12 cellular contexts compared by ENCODE assay signal in genomic region chr12:124420972-124421674, GRCh38.
DNase-seq lines count a peak whose midpoint lies in the region; ATAC-seq and TF ChIP-seq lines count a peak whose summit lies in the region.
"Had no signal": no experiment of that assay in that cellular context is flagged by ENCODE, and none has a peak within 500 bp of the region (broad histone marks: within the 10 kb centered on the region; RNA-seq: fewer than 3 reads in every experiment).

No MANE protein-coding gene starts in this region.

- H3K9me3 ChIP-seq in H9 (ENCODE audit: control insufficient read depth, low read depth, low read length) (no peaks in the 10 kb centered on the region), skeletal muscle satellite cell (replicated peaks; ENCODE audit: low read length) (no peaks in the 10 kb centered on the region)
- H3K9me3 ChIP-seq in CD8-positive, alpha-beta T cell (ENCODE audit: low read length) = no peaks in the 10 kb centered on the region
- H3K9me3 ChIP-seq: HAP-1, spleen had no signal

- H3K56ac ChIP-seq in H9 (ENCODE audit: insufficient read length, low read depth, low read length) = no peak overlapping the region

- no peak overlapping the region for H2AK5ac ChIP-seq in H9 (ENCODE audit: insufficient read length, low read length)

- no peak overlapping the region for H3K9ac ChIP-seq in H9 (ENCODE audit: extremely low read depth, insufficient read length, low read length)
- H3K9ac ChIP-seq in skeletal muscle satellite cell (ENCODE audit: low read depth, low read length) = peak overlapping the region; percentile 39

- H3K4me1 ChIP-seq in H9 (ENCODE audit: insufficient read depth, low read length) = no peaks in the 10 kb centered on the region; the same call in 1 of the 2 replicates
- peaks cover 35% of the 10 kb centered on the region for H3K4me1 ChIP-seq in skeletal muscle satellite cell (ENCODE audit: control insufficient read depth, insufficient read depth, low read length)
- H3K4me1 ChIP-seq in CD8-positive, alpha-beta T cell (ENCODE audit: insufficient read depth, low read length) = no peaks in the 10 kb centered on the region
- H3K4me1 ChIP-seq: HAP-1 had no signal

- H3K4me3 Mint-ChIP-seq in H9 = no peak overlapping the region
- H3K4me3 Mint-ChIP-seq in CD8-positive, alpha-beta T cell = no peak overlapping the region

- no peaks in the 10 kb centered on the region for H4K20me1 ChIP-seq in H9 (ENCODE audit: control insufficient read depth, insufficient read depth, insufficient read length)

- H3K9me3 Mint-ChIP-seq in H9 = no peaks in the 10 kb centered on the region
- no peaks in the 10 kb centered on the region for H3K9me3 Mint-ChIP-seq in CD8-positive, alpha-beta T cell

- H3K23me2 ChIP-seq in H9 (ENCODE audit: insufficient read length, low read depth, low read length, poor library complexity, severe bottlenecking) = no peaks in the 10 kb centered on the region

- no peak for TF ChIP-seq CTCF in H9 (conservative IDR thresholded peaks at IDR 0.05)
- no peak for TF ChIP-seq CTCF in CD8-positive, alpha-beta T cell (IDR thresholded peaks at IDR 0.05)

- H3K27me3 Mint-ChIP-seq in H9 (ENCODE audit: low read depth) = no peaks in the 10 kb centered on the region
- no peaks in the 10 kb centered on the region for H3K27me3 Mint-ChIP-seq in CD8-positive, alpha-beta T cell (ENCODE audit: low read depth)

- H2AFZ ChIP-seq in H9 (ENCODE audit: low read length) = no peak overlapping the region

- no peak overlapping the region for H3T11ph ChIP-seq in H9 (ENCODE audit: low read length)

- no CpG with 5 or more reads among the region's 22 CpGs for WGBS in H9 (ENCODE audit: extremely low coverage, insufficient read length, low lambda C conversion rate)

- H3K27ac Mint-ChIP-seq in H9 = peak overlapping the region in 2 of 3 experiments; percentile 68 to 71; a peak in 2 of 7 replicates
- no peak overlapping the region for H3K27ac Mint-ChIP-seq in CD8-positive, alpha-beta T cell

- no peak overlapping the region for H4K5ac ChIP-seq in H9 (ENCODE audit: insufficient read length, low read depth, low read length)

- no peak overlapping the region for H3K4me2 ChIP-seq in H9 (ENCODE audit: insufficient read depth, insufficient read length, low read length)
- peak overlapping the region; percentile 85 for H3K4me2 ChIP-seq in skeletal muscle satellite cell (ENCODE audit: low read length)

- H3K36me3 Mint-ChIP-seq in H9 (ENCODE audit: insufficient read depth in 1 of 3, low read depth in 3 of 3) = peaks cover 29 to 71% (median 58%) of the 10 kb centered on the region in 3 experiments; a peak in 6 of 7 replicates
- peaks cover 78% of the 10 kb centered on the region for H3K36me3 Mint-ChIP-seq in CD8-positive, alpha-beta T cell

- CTCF ChIA-PET in CD8-positive, alpha-beta T cell (lab: Charles Lee) = no interaction called here

- H3K27ac ChIP-seq in H9 (ENCODE audit: insufficient read length, low read depth, low read length) (no peak overlapping the region), caudate nucleus (ENCODE audit: low read depth, low read length) (peak overlapping the region; percentile 26)
- no peak overlapping the region for H3K27ac ChIP-seq in CD8-positive, alpha-beta T cell (ENCODE audit: low read depth, low read length)

- peak overlapping the region; percentile 36 for H3K4me3 ChIP-seq in skeletal muscle satellite cell (ENCODE audit: low read length)
- no peak overlapping the region for H3K4me3 ChIP-seq in CD8-positive, alpha-beta T cell (ENCODE audit: low read depth, low read length)
- H3K4me3 ChIP-seq: HAP-1, spleen had no signal

- H2BK120ac ChIP-seq in H9 (ENCODE audit: low read depth, low read length, poor library complexity, severe bottlenecking) = no peak overlapping the region

- no peak overlapping the region for H3K14ac ChIP-seq in H9 (ENCODE audit: insufficient read depth, low read length)

- H3K79me1 ChIP-seq in H9 (ENCODE audit: insufficient read depth, low read depth, low read length, poor library complexity, severe bottlenecking) = no peaks in the 10 kb centered on the region

- H4K8ac ChIP-seq in H9 (replicated peaks; ENCODE audit: insufficient read length, low read depth, low read length) = no peak overlapping the region

- DNase-seq in H9 = no peak
- peak in 44 of 61 donors; percentile 11 to 74 (median 43) for DNase-seq in caudate nucleus (lab: John Stamatoyannopoulos, UW)
- peak in 36 of 51 donors; percentile 20 to 78 (median 56) for DNase-seq in hypothalamus (lab: John Stamatoyannopoulos, UW)
- no peak for DNase-seq in EL
- DNase-seq in CD8-positive, alpha-beta T cell = no peak
- DNase-seq: spleen; stimulated activated CD8-positive, alpha-beta memory T cell treated with anti-CD3 and anti-CD28 coated beads, Interleukin-4, amount 100 ng/mL, for 48 hours; T1000 had no signal

- no peak overlapping the region for H4K91ac ChIP-seq in H9 (ENCODE audit: insufficient read length, low read depth, low read length)

- no peak overlapping the region for H2BK20ac ChIP-seq in H9 (ENCODE audit: low read depth, low read length, poor library complexity, severe bottlenecking)

- H2BK15ac ChIP-seq in H9 (ENCODE audit: low read depth, low read length) = no peak overlapping the region

- no peak overlapping the region for H3K23ac ChIP-seq in H9 (ENCODE audit: insufficient read length, low read depth, low read length)

- intact Hi-C loops in CD8-positive, alpha-beta T cell (cut with DNase I, micrococcal nuclease) = no loop called here

- ATAC-seq in GM21717 (IDR thresholded peaks at IDR 0.05; ENCODE audit: unreplicated experiment) (no peak), HG03378 (IDR thresholded peaks at IDR 0.05; ENCODE audit: unreplicated experiment) (no peak)
- no peak for ATAC-seq in CD8-positive, alpha-beta T cell

- no peak overlapping the region for H3K4ac ChIP-seq in H9 (ENCODE audit: low read depth, low read length)

- peaks cover 43% of the 10 kb centered on the region for H3K36me3 ChIP-seq in skeletal muscle satellite cell (ENCODE audit: insufficient read depth, low read length)
- H3K36me3 ChIP-seq in CD8-positive, alpha-beta T cell (ENCODE audit: insufficient read depth, low read length) = peaks cover 16% of the 10 kb centered on the region

- no peak overlapping the region for H3K18ac ChIP-seq in H9 (ENCODE audit: insufficient read length, low read depth, low read length)

- no peaks in the 10 kb centered on the region for H3K79me2 ChIP-seq in H9 (ENCODE audit: insufficient read depth, low read length)

- H3K4me1 Mint-ChIP-seq in H9 = peaks cover 9 to 14% of the 10 kb centered on the region in 2 experiments
- peaks cover 2% of the 10 kb centered on the region for H3K4me1 Mint-ChIP-seq in CD8-positive, alpha-beta T cell (ENCODE audit: low read depth)

- no peaks in the 10 kb centered on the region for H3K27me3 ChIP-seq in H9 (ENCODE audit: insufficient read depth, low read length)
- H3K27me3 ChIP-seq in skeletal muscle satellite cell (ENCODE audit: control insufficient read depth, insufficient read depth, low read length) = no peaks in the 10 kb centered on the region
- no peaks in the 10 kb centered on the region for H3K27me3 ChIP-seq in CD8-positive, alpha-beta T cell (ENCODE audit: insufficient read depth, low read length)
- H3K27me3 ChIP-seq: spleen had no signal

- H2BK12ac ChIP-seq in H9 (ENCODE audit: insufficient read length, low read depth, low read length) = no peak overlapping the region

- POLR2A ChIA-PET in CD8-positive, alpha-beta T cell (lab: Charles Lee) = no interaction called here

- no peak overlapping the region for H2BK5ac ChIP-seq in H9 (ENCODE audit: insufficient read length, low read length)

Comparison
In these comparisons a context has a peak if more than half of its experiments do, and no peak if none do; other contexts are left out.
1. DNase-seq: peak in caudate nucleus (44 of 61) and hypothalamus (36 of 51); none in H9 (single experiment), EL (single experiment) and CD8-positive, alpha-beta T cell (0 of 7).